28 cellular contexts compared by ENCODE assay signal in genomic region chr1:53669511-53670191, GRCh38.
DNase-seq lines count a peak whose midpoint lies in the region; ATAC-seq and TF ChIP-seq lines count a peak whose summit lies in the region.
"Had no signal": no experiment of that assay in that cellular context is flagged by ENCODE, and none has a peak within 500 bp of the region (broad histone marks: within the 10 kb centered on the region; RNA-seq: fewer than 3 reads in every experiment).

No MANE protein-coding gene starts in this region.

- no peak overlapping the region for H3K4me3 ChIP-seq in AG09309 (ENCODE audit: control insufficient read depth, low read depth, low read length)
- no peak overlapping the region for H3K4me3 ChIP-seq in HEK293 (ENCODE audit: low read depth, low read length)
- no peak overlapping the region for H3K4me3 ChIP-seq in Caco-2 (ENCODE audit: low read depth, low read length)
- no peak overlapping the region for H3K4me3 ChIP-seq in PC-3 (ENCODE audit: low read length)
- H3K4me3 ChIP-seq: ascending aorta, esophagus squamous epithelium, GM12878, ovary, PC-9, sigmoid colon, SJCRH30 had no signal

- H3K79me2 ChIP-seq in PC-3 (ENCODE audit: low read length), result no peaks in the 10 kb centered on the region

- H3K27ac ChIP-seq in HEK293 (ENCODE audit: extremely low read depth, low read depth, low read length), result no peak overlapping the region
- no peak overlapping the region for H3K27ac ChIP-seq in PC-3 (ENCODE audit: low read length)
- H3K27ac ChIP-seq: ascending aorta, esophagus squamous epithelium, ovary, PC-9, sigmoid colon, SJCRH30 had no signal

- H3K9me3 ChIP-seq in HEK293 (ENCODE audit: control insufficient read depth, insufficient read depth, low read depth, low read length), result no peaks in the 10 kb centered on the region
- H3K9me3 ChIP-seq in Caco-2, result no peaks in the 10 kb centered on the region
- no peaks in the 10 kb centered on the region for H3K9me3 ChIP-seq in PC-3 (ENCODE audit: low read length)
- H3K9me3 ChIP-seq: ascending aorta, esophagus squamous epithelium, ovary, sigmoid colon, SJCRH30 had no signal

- DNase-seq in AG09309 (ENCODE audit: low read depth) (peak; percentile 33), cerebellum (ENCODE audit: low spot score) (peak; percentile 38), myocyte (ENCODE audit: low read depth) (peak; percentile 55), Caco-2 (no peak), PC-3 (no peak)
- DNase-seq in stimulated activated CD4-positive, alpha-beta T cell treated with anti-CD3 and anti-CD28 coated beads, Interleukin-2, amount 100 ng/mL, for 48 hours, result no peak
- DNase-seq in central memory CD4-positive, alpha-beta T cell, result no peak
- DNase-seq: activated CD4-positive, alpha-beta T cell treated with anti-CD3 and anti-CD28 coated beads, Interleukin-2, amount 10 ng/mL, durations not matched to agents 7 days and 5 days; activated CD8-positive, alpha-beta memory T cell treated with anti-CD3 and anti-CD28 coated beads, Interleukin-2, amount 10 ng/mL, durations not matched to agents 7 days and 5 days; activated naive CD4-positive, alpha-beta T cell treated with anti-CD3 and anti-CD28 coated beads, Interleukin-2, amount 50 U/mL, for 16 hours; CD4-positive, alpha-beta memory T cell; DMS53; esophagus squamous epithelium; HFFc6; Karpas-422; left cardiac atrium; mesendoderm; naive thymus-derived CD4-positive, alpha-beta T cell; NCI-H1092; NCI-H1930; ovary; PC-9; sigmoid colon; SJCRH30 had no signal

- BruUV-seq in Caco-2 (replicated peaks; lab: Mats Ljungman, UMichigan) (no TSS peak), PC-3 (replicated peaks; lab: Mats Ljungman, UMichigan) (no TSS peak)

- no peaks in the 10 kb centered on the region for H4K20me1 ChIP-seq in PC-3 (ENCODE audit: low read length)

- no peaks in the 10 kb centered on the region for H3K4me1 ChIP-seq in HEK293 (ENCODE audit: control insufficient read depth, insufficient read depth, low read length)
- no peaks in the 10 kb centered on the region for H3K4me1 ChIP-seq in Caco-2
- no peaks in the 10 kb centered on the region for H3K4me1 ChIP-seq in PC-3 (ENCODE audit: insufficient read depth, low read length)
- H3K4me1 ChIP-seq: ascending aorta, esophagus squamous epithelium, sigmoid colon, SJCRH30 had no signal

- H3K27me3 ChIP-seq in Caco-2 (replicated peaks; ENCODE audit: control insufficient read depth, insufficient read depth, low read length), result no peaks in the 10 kb centered on the region
- H3K27me3 ChIP-seq in PC-3 (ENCODE audit: low read length), result no peaks in the 10 kb centered on the region
- H3K27me3 ChIP-seq: ascending aorta, esophagus squamous epithelium, ovary, sigmoid colon had no signal

- no peak overlapping the region for H2AFZ ChIP-seq in PC-3 (ENCODE audit: low read length)
- H2AFZ ChIP-seq: PC-9 had no signal

- POLR2A ChIA-PET in HEK293 (lab: Yijun Ruan, JAX) (no interaction called here), Caco-2 (lab: Charles Lee) (no interaction called here), PC-3 (lab: Charles Lee; ENCODE audit: unreplicated experiment) (no interaction called here)

- no peaks in the 10 kb centered on the region for H3K9me2 ChIP-seq in PC-3 (replicated peaks; ENCODE audit: low read length)

- no peaks in the 10 kb centered on the region for H3K36me3 Mint-ChIP-seq in Caco-2 (ENCODE audit: insufficient read depth, unreplicated experiment)
- H3K36me3 Mint-ChIP-seq: activated CD8-positive, alpha-beta memory T cell treated with anti-CD3 and anti-CD28 coated beads, Interleukin-2, amount 10 ng/mL, durations not matched to agents 7 days and 5 days; CD4-positive, alpha-beta memory T cell; naive thymus-derived CD4-positive, alpha-beta T cell had no signal

- CTCF ChIA-PET in HEK293 (lab: Yijun Ruan, JAX), result no interaction called here
- CTCF ChIA-PET in Caco-2 (lab: Charles Lee), result no interaction called here
- CTCF ChIA-PET in PC-3 (lab: Charles Lee), result no interaction called here

- H3K4me3 Mint-ChIP-seq in Caco-2 (ENCODE audit: unreplicated experiment), result no peak overlapping the region
- H3K4me3 Mint-ChIP-seq: activated CD4-positive, alpha-beta T cell treated with anti-CD3 and anti-CD28 coated beads, Interleukin-2, amount 10 ng/mL, durations not matched to agents 7 days and 5 days; activated CD8-positive, alpha-beta memory T cell treated with anti-CD3 and anti-CD28 coated beads, Interleukin-2, amount 10 ng/mL, durations not matched to agents 7 days and 5 days; CD4-positive, alpha-beta memory T cell; HFFc6; naive thymus-derived CD4-positive, alpha-beta T cell; T-helper 1 cell treated with Interleukin-12 subunit alpha and Interleukin-12 subunit beta and Interleukin-4 antibody, amounts not matched to agents 30 μg/mL and 1 μg/mL, for 36 hours had no signal

- TF ChIP-seq CTCF in AG09309 (IDR thresholded peaks at IDR 0.05; ENCODE audit: control insufficient read depth, insufficient read depth, low read depth, low read length, missing control alignments) (no peak), HEK293 (tag by site-specific recombination; IDR thresholded peaks at IDR 0.05) (no peak), Caco-2 (IDR thresholded peaks at IDR 0.05; ENCODE audit: insufficient read depth in 1 of 2, low read depth in 1 of 2, low read length in 1 of 2, severe bottlenecking in 1 of 2, unreplicated experiment in 1 of 2) (no peak), PC-3 (conservative IDR thresholded peaks at IDR 0.05; ENCODE audit: low read depth, low read length) (no peak)

- no peak for ATAC-seq in PC-3
- ATAC-seq: activated CD8-positive, alpha-beta memory T cell treated with anti-CD3 and anti-CD28 coated beads, Interleukin-2, amount 10 ng/mL, durations not matched to agents 7 days and 5 days; GM12878; naive thymus-derived CD4-positive, alpha-beta T cell had no signal

- H3K4me2 ChIP-seq in PC-3 (ENCODE audit: low read length), result no peak overlapping the region
- H3K4me2 ChIP-seq: PC-9 had no signal

- no peak overlapping the region for H3K27ac Mint-ChIP-seq in Caco-2 (ENCODE audit: unreplicated experiment)
- H3K27ac Mint-ChIP-seq: activated CD4-positive, alpha-beta T cell treated with anti-CD3 and anti-CD28 coated beads, Interleukin-2, amount 10 ng/mL, durations not matched to agents 7 days and 5 days; activated CD8-positive, alpha-beta memory T cell treated with anti-CD3 and anti-CD28 coated beads, Interleukin-2, amount 10 ng/mL, durations not matched to agents 7 days and 5 days; CD4-positive, alpha-beta memory T cell; HFFc6; naive thymus-derived CD4-positive, alpha-beta T cell; T-helper 1 cell treated with Interleukin-12 subunit alpha and Interleukin-12 subunit beta and Interleukin-4 antibody, amounts not matched to agents 30 μg/mL and 1 μg/mL, for 36 hours had no signal

- H3K4me1 Mint-ChIP-seq in Caco-2 (ENCODE audit: low read depth, unreplicated experiment), result no peaks in the 10 kb centered on the region
- H3K4me1 Mint-ChIP-seq: activated CD4-positive, alpha-beta T cell treated with anti-CD3 and anti-CD28 coated beads, Interleukin-2, amount 10 ng/mL, durations not matched to agents 7 days and 5 days; CD4-positive, alpha-beta memory T cell had no signal

- intact Hi-C loops in Caco-2 (cut with micrococcal nuclease; ENCODE audit: unreplicated experiment), result no loop called here
- intact Hi-C loops in PC-3 (cut with micrococcal nuclease), result no loop called here

- H3K9me3 Mint-ChIP-seq in Caco-2 (ENCODE audit: unreplicated experiment), result no peaks in the 10 kb centered on the region
- H3K9me3 Mint-ChIP-seq: activated CD4-positive, alpha-beta T cell treated with anti-CD3 and anti-CD28 coated beads, Interleukin-2, amount 10 ng/mL, durations not matched to agents 7 days and 5 days; HFFc6; T-helper 1 cell treated with Interleukin-12 subunit alpha and Interleukin-12 subunit beta and Interleukin-4 antibody, amounts not matched to agents 30 μg/mL and 1 μg/mL, for 36 hours had no signal

- H3K36me3 ChIP-seq in HEK293 (ENCODE audit: control insufficient read depth in 2 of 2, insufficient read depth in 1 of 2, low read length in 2 of 2), result no peaks in the 10 kb centered on the region
- no peaks in the 10 kb centered on the region for H3K36me3 ChIP-seq in Caco-2 (ENCODE audit: control insufficient read depth, insufficient read depth, low read length)
- no peaks in the 10 kb centered on the region for H3K36me3 ChIP-seq in PC-3 (ENCODE audit: low read depth, low read length)
- H3K36me3 ChIP-seq: ascending aorta, esophagus squamous epithelium, ovary, sigmoid colon, SJCRH30 had no signal

- no peak overlapping the region for H3K9ac ChIP-seq in PC-3 (ENCODE audit: low read length)

- peaks cover 11% of the 10 kb centered on the region for H3K27me3 Mint-ChIP-seq in Caco-2 (ENCODE audit: insufficient read depth, unreplicated experiment)
- H3K27me3 Mint-ChIP-seq: activated CD4-positive, alpha-beta T cell treated with anti-CD3 and anti-CD28 coated beads, Interleukin-2, amount 10 ng/mL, durations not matched to agents 7 days and 5 days; naive thymus-derived CD4-positive, alpha-beta T cell had no signal

- H3F3A ChIP-seq in PC-3 (ENCODE audit: low read length, unreplicated experiment), result no peaks in the 10 kb centered on the region

TF ChIP-seq in HEK293, 187 proteins besides CTCF, POLR2A, EP300 and RAD21 (continues in another document):
- no peak for TF ChIP-seq ZNF266 (tag by site-specific recombination; IDR thresholded peaks at IDR 0.05; ENCODE audit: low read depth)
- no peak for TF ChIP-seq ZFP69B (tag by site-specific recombination; IDR thresholded peaks at IDR 0.05)
- TF ChIP-seq ZBTB11 (tag by site-specific recombination; conservative IDR thresholded peaks at IDR 0.05; ENCODE audit: low read depth), result peak; percentile 37
- no peak for TF ChIP-seq ZNF175 (tag by site-specific recombination; IDR thresholded peaks at IDR 0.05)

Comparison
In these comparisons a context has a peak if more than half of its experiments do, and no peak if none do; other contexts are left out.
1. DNase-seq: peak in AG09309 (single experiment), cerebellum (single experiment) and myocyte (single experiment); none in stimulated activated CD4-positive, alpha-beta T cell treated with anti-CD3 and anti-CD28 coated beads, Interleukin-2, amount 100 ng/mL, for 48 hours (0 of 2), Caco-2 (0 of 2), PC-3 (single experiment) and central memory CD4-positive, alpha-beta T cell (single experiment).